In genomic region chr14:21995332-21995731, GRCh38 we compare ENCODE assay signal across 22 cellular contexts.
DNase-seq lines count a peak whose midpoint lies in the region; ATAC-seq and TF ChIP-seq lines count a peak whose summit lies in the region.
"Had no signal": no experiment of that assay in that cellular context is flagged by ENCODE, and none has a peak within 500 bp of the region (broad histone marks: within the 10 kb centered on the region; RNA-seq: fewer than 3 reads in every experiment).

No MANE protein-coding gene starts in this region.

- no peak overlapping the region for H3K27ac ChIP-seq in CD4-positive, alpha-beta T cell (ENCODE audit: low read depth, low read length)
- no peak overlapping the region for H3K27ac ChIP-seq in naive thymus-derived CD4-positive, alpha-beta T cell (ENCODE audit: low read depth, low read length)
- H3K27ac ChIP-seq: C4-2B, GM23248, SK-N-MC had no signal

- peak overlapping the region in 1 of 2 donors; percentile 92 for H3K4me3 Mint-ChIP-seq in activated T-cell treated with anti-CD3 and anti-CD28 coated beads, Interleukin-2, amount 50 U/mL, for 72 hours
- H3K4me3 Mint-ChIP-seq in activated T-cell treated with anti-CD3 and anti-CD28 coated beads, Interleukin-2, amount 50 U/mL, for 4 hours = no peak overlapping the region
- no peak overlapping the region for H3K4me3 Mint-ChIP-seq in CD4-positive, alpha-beta T cell
- H3K4me3 Mint-ChIP-seq in activated CD4-positive, alpha-beta memory T cell treated with anti-CD3 and anti-CD28 coated beads, Interleukin-2, amount 10 ng/mL, durations not matched to agents 7 days and 5 days = no peak overlapping the region
- H3K4me3 Mint-ChIP-seq in naive thymus-derived CD4-positive, alpha-beta T cell = peak overlapping the region in 1 of 10 donors; percentile 85
- H3K4me3 Mint-ChIP-seq: B cell, H9 had no signal

- no peaks in the 10 kb centered on the region for H3K27me3 ChIP-seq in CD4-positive, alpha-beta T cell (ENCODE audit: control insufficient read depth, insufficient read depth, low read length)
- no peaks in the 10 kb centered on the region for H3K27me3 ChIP-seq in naive thymus-derived CD4-positive, alpha-beta T cell (ENCODE audit: control insufficient read depth in 2 of 2, insufficient read depth in 2 of 2, low read length in 2 of 2)
- H3K27me3 ChIP-seq: MG63 had no signal

- no peaks in the 10 kb centered on the region for H3K27me3 Mint-ChIP-seq in activated T-cell treated with anti-CD3 and anti-CD28 coated beads, Interleukin-2, amount 50 U/mL, for 72 hours (ENCODE audit: low read depth)
- H3K27me3 Mint-ChIP-seq in activated T-cell treated with anti-CD3 and anti-CD28 coated beads, Interleukin-2, amount 50 U/mL, for 4 hours (ENCODE audit: low read depth) = peaks cover 5% of the 10 kb centered on the region
- no peaks in the 10 kb centered on the region for H3K27me3 Mint-ChIP-seq in CD4-positive, alpha-beta T cell
- peaks cover 2% of the 10 kb centered on the region for H3K27me3 Mint-ChIP-seq in activated CD4-positive, alpha-beta memory T cell treated with anti-CD3 and anti-CD28 coated beads, Interleukin-2, amount 10 ng/mL, durations not matched to agents 7 days and 5 days
- H3K27me3 Mint-ChIP-seq in naive thymus-derived CD4-positive, alpha-beta T cell = peaks cover 0 to 7% (median 0%) of the 10 kb centered on the region in 5 donors

- ATAC-seq in activated T-cell treated with anti-CD3 and anti-CD28 coated beads, Interleukin-2, amount 50 U/mL, for 72 hours (replicated peaks in 1 of 2) = no peak
- ATAC-seq in activated T-cell treated with anti-CD3 and anti-CD28 coated beads, Interleukin-2, amount 50 U/mL, for 4 hours = no peak
- ATAC-seq in CD4-positive, alpha-beta T cell (ENCODE audit: poor library complexity) = no peak
- ATAC-seq in naive thymus-derived CD4-positive, alpha-beta T cell = no peak
- ATAC-seq in mucosa of descending colon = no peak

- no peak for TF ChIP-seq CTCF in CD4-positive, alpha-beta T cell (IDR thresholded peaks at IDR 0.05)
- TF ChIP-seq CTCF in mucosa of descending colon (IDR thresholded peaks at IDR 0.05) = no peak

- POLR2A ChIA-PET in CD4-positive, alpha-beta T cell (lab: Charles Lee) = interaction anchor here (1.1 kb wide), 1 partner anchor 17 kb away, joined by 4 read pairs; no protein-coding TSS in a partner anchor
- POLR2A ChIA-PET in activated CD4-positive, alpha-beta memory T cell treated with anti-CD3 and anti-CD28 coated beads, Interleukin-2, amount 10 ng/mL, durations not matched to agents 7 days and 5 days (lab: Charles Lee) = interaction anchor here (1.2 to 2.9 kb wide), 2 partner anchors 533 to 574 kb away, joined by 3 to 15 read pairs; no protein-coding TSS in a partner anchor
- POLR2A ChIA-PET in naive thymus-derived CD4-positive, alpha-beta T cell (lab: Charles Lee) = interaction anchor here (0.6 to 1.6 kb wide), 2 partner anchors 561 to 893 kb away, joined by 4 read pairs; no protein-coding TSS in a partner anchor

- no peaks in the 10 kb centered on the region for H3K36me3 ChIP-seq in naive thymus-derived CD4-positive, alpha-beta T cell (ENCODE audit: control insufficient read depth in 2 of 3, insufficient read depth in 3 of 3, low read length in 3 of 3)
- no peaks in the 10 kb centered on the region for H3K36me3 ChIP-seq in mucosa of descending colon (ENCODE audit: low read depth)
- H3K36me3 ChIP-seq: MG63 had no signal

- no peaks in the 10 kb centered on the region for H3K9me3 Mint-ChIP-seq in activated T-cell treated with anti-CD3 and anti-CD28 coated beads, Interleukin-2, amount 50 U/mL, for 72 hours
- no peaks in the 10 kb centered on the region for H3K9me3 Mint-ChIP-seq in activated T-cell treated with anti-CD3 and anti-CD28 coated beads, Interleukin-2, amount 50 U/mL, for 4 hours
- no peaks in the 10 kb centered on the region for H3K9me3 Mint-ChIP-seq in CD4-positive, alpha-beta T cell
- H3K9me3 Mint-ChIP-seq in activated CD4-positive, alpha-beta memory T cell treated with anti-CD3 and anti-CD28 coated beads, Interleukin-2, amount 10 ng/mL, durations not matched to agents 7 days and 5 days = no peaks in the 10 kb centered on the region
- H3K9me3 Mint-ChIP-seq in naive thymus-derived CD4-positive, alpha-beta T cell = no peaks in the 10 kb centered on the region
- H3K9me3 Mint-ChIP-seq: H9 had no signal

- CTCF ChIA-PET in CD4-positive, alpha-beta T cell (lab: Charles Lee) = interaction anchor here (3.1 kb wide), 1 partner anchor 561 kb away, joined by 16 read pairs; no protein-coding TSS in a partner anchor
- CTCF ChIA-PET in activated CD4-positive, alpha-beta memory T cell treated with anti-CD3 and anti-CD28 coated beads, Interleukin-2, amount 10 ng/mL, durations not matched to agents 7 days and 5 days (lab: Charles Lee) = interaction anchor here (1.1 to 11.6 kb wide), 3 partner anchors 17 to 561 kb away, joined by 3 to 106 read pairs (median 4); no protein-coding TSS in a partner anchor
- CTCF ChIA-PET in naive thymus-derived CD4-positive, alpha-beta T cell (lab: Charles Lee) = interaction anchor here (0.7 to 1.3 kb wide), 3 partner anchors 17 to 561 kb away, joined by 3 to 5 read pairs (median 4); no protein-coding TSS in a partner anchor

- H3K4me3 ChIP-seq in naive thymus-derived CD4-positive, alpha-beta T cell (ENCODE audit: low read length) = no peak overlapping the region
- no peak overlapping the region for H3K4me3 ChIP-seq in mucosa of descending colon
- H3K4me3 ChIP-seq: GM23248, MG63, SK-N-MC had no signal

- DNase-seq in activated T-cell treated with anti-CD3 and anti-CD28 coated beads, Interleukin-2, amount 50 U/mL, for 72 hours = no peak
- DNase-seq in activated T-cell treated with anti-CD3 and anti-CD28 coated beads, Interleukin-2, amount 50 U/mL, for 4 hours = no peak
- DNase-seq in CD4-positive, alpha-beta T cell = no peak
- no peak for DNase-seq in activated CD4-positive, alpha-beta memory T cell treated with anti-CD3 and anti-CD28 coated beads, Interleukin-2, amount 10 ng/mL, durations not matched to agents 7 days and 5 days
- no peak for DNase-seq in naive thymus-derived CD4-positive, alpha-beta T cell
- DNase-seq in mucosa of descending colon (no peak), NCI-H345 treated with DMSO at 0.1 percent for 48 hours (lab: John Stamatoyannopoulos, UW; ENCODE audit: unreplicated experiment) (no peak)
- DNase-seq: GM23248, H9, KBM-7, MG63, NCI-H1105 treated with DMSO at 0.1 percent for 48 hours, NCI-H146, NCI-H1930, NCI-H2107, NCI-H446, NCI-H524 treated with DMSO at 0.1 percent for 48 hours, NCI-H774, SIG-M5 had no signal

- no peaks in the 10 kb centered on the region for H3K9me3 ChIP-seq in CD4-positive, alpha-beta T cell (ENCODE audit: control insufficient read depth, low read length)
- H3K9me3 ChIP-seq in naive thymus-derived CD4-positive, alpha-beta T cell (ENCODE audit: control insufficient read depth in 2 of 3, low read length in 3 of 3) = no peaks in the 10 kb centered on the region
- H3K9me3 ChIP-seq in mucosa of descending colon = no peaks in the 10 kb centered on the region
- H3K9me3 ChIP-seq: MG63 had no signal

- H3K27ac Mint-ChIP-seq in activated T-cell treated with anti-CD3 and anti-CD28 coated beads, Interleukin-2, amount 50 U/mL, for 72 hours = peak overlapping the region; percentile 72
- H3K27ac Mint-ChIP-seq in CD4-positive, alpha-beta T cell = peak overlapping the region; percentile 88
- peak overlapping the region; percentile 85 for H3K27ac Mint-ChIP-seq in activated CD4-positive, alpha-beta memory T cell treated with anti-CD3 and anti-CD28 coated beads, Interleukin-2, amount 10 ng/mL, durations not matched to agents 7 days and 5 days
- H3K27ac Mint-ChIP-seq in naive thymus-derived CD4-positive, alpha-beta T cell = peak overlapping the region in 6 of 9 donors; percentile 31 to 87 (median 59)
- H3K27ac Mint-ChIP-seq: B cell, H9 had no signal

- H3K36me3 Mint-ChIP-seq in activated T-cell treated with anti-CD3 and anti-CD28 coated beads, Interleukin-2, amount 50 U/mL, for 72 hours (ENCODE audit: insufficient read depth in 2 of 2) = peaks cover 0 to 3% of the 10 kb centered on the region in 2 donors
- H3K36me3 Mint-ChIP-seq in activated T-cell treated with anti-CD3 and anti-CD28 coated beads, Interleukin-2, amount 50 U/mL, for 4 hours (ENCODE audit: insufficient read depth) = no peaks in the 10 kb centered on the region
- peaks cover 5% of the 10 kb centered on the region for H3K36me3 Mint-ChIP-seq in CD4-positive, alpha-beta T cell (ENCODE audit: low read depth)
- H3K36me3 Mint-ChIP-seq in activated CD4-positive, alpha-beta memory T cell treated with anti-CD3 and anti-CD28 coated beads, Interleukin-2, amount 10 ng/mL, durations not matched to agents 7 days and 5 days (ENCODE audit: low read depth) = peaks cover 4% of the 10 kb centered on the region
- H3K36me3 Mint-ChIP-seq in naive thymus-derived CD4-positive, alpha-beta T cell = peaks cover 0 to 5% (median 0%) of the 10 kb centered on the region in 5 donors

- H3K4me1 Mint-ChIP-seq in activated T-cell treated with anti-CD3 and anti-CD28 coated beads, Interleukin-2, amount 50 U/mL, for 72 hours (ENCODE audit: low read depth) = peaks cover 18% of the 10 kb centered on the region
- H3K4me1 Mint-ChIP-seq in activated T-cell treated with anti-CD3 and anti-CD28 coated beads, Interleukin-2, amount 50 U/mL, for 4 hours (ENCODE audit: low read depth) = peaks cover 8% of the 10 kb centered on the region
- peaks cover 24% of the 10 kb centered on the region for H3K4me1 Mint-ChIP-seq in CD4-positive, alpha-beta T cell (ENCODE audit: low read depth)
- H3K4me1 Mint-ChIP-seq in activated CD4-positive, alpha-beta memory T cell treated with anti-CD3 and anti-CD28 coated beads, Interleukin-2, amount 10 ng/mL, durations not matched to agents 7 days and 5 days = peaks cover 29% of the 10 kb centered on the region
- peaks cover 0 to 39% (median 14%) of the 10 kb centered on the region in 7 donors for H3K4me1 Mint-ChIP-seq in naive thymus-derived CD4-positive, alpha-beta T cell
- H3K4me1 Mint-ChIP-seq: B cell had no signal

- intact Hi-C loops in CD4-positive, alpha-beta T cell (cut with DNase I, micrococcal nuclease) = loop anchor here (5.0 to 10.0 kb wide), 4 partner anchors 499 to 562 kb away; no protein-coding TSS in a partner anchor
- intact Hi-C loops in naive thymus-derived CD4-positive, alpha-beta T cell (cut with micrococcal nuclease) = no loop called here
- intact Hi-C loops in mucosa of descending colon (cut with DNase I, micrococcal nuclease) = no loop called here

- H3K4me1 ChIP-seq in naive thymus-derived CD4-positive, alpha-beta T cell (ENCODE audit: control insufficient read depth in 2 of 2, insufficient read depth in 2 of 2, low read length in 2 of 2) = no peaks in the 10 kb centered on the region
- H3K4me1 ChIP-seq in mucosa of descending colon (ENCODE audit: low read depth) = no peaks in the 10 kb centered on the region

Comparison
In these comparisons a context has a peak if more than half of its experiments do, and no peak if none do; other contexts are left out.
1. intact Hi-C loops: an anchor here in CD4-positive, alpha-beta T cell (5.0 to 10.0 kb wide); none called in naive thymus-derived CD4-positive, alpha-beta T cell and mucosa of descending colon.